ENCODE assay signal across 11 cellular contexts in the genomic region with DNA sequence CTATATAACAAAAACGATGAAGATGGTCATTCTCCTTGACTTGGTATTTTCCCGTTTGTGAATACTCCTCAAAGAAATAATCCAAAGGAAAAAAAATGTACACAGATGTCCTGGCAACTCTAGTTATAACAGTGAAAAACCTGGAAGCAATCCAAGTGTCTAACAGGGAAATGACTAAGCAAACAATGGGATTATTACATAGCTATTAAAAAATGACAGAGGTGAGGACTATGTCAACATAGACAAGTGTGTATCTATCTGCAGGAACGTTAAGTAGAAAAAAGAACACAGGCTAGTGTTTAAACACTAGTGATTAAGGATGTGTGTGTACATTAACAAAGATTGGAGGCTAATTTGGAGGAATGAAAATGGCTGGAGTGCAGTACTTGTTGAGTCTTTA. TPM values are rescaled to one million over a fixed set of nuclear protein-coding genes. Genes with fewer than 3 reads are reported as not detected.
A peak's percentile ranks its signal among the peaks of the same experiment; 100 is the strongest.
DNase-seq lines count a peak whose midpoint lies in the region; ATAC-seq and TF ChIP-seq lines count a peak whose summit lies in the region.
"Had no signal": no experiment of that assay in that cellular context is flagged by ENCODE, and none has a peak within 500 bp of the region (broad histone marks: within the 10 kb centered on the region; RNA-seq: fewer than 3 reads in every experiment).

No MANE protein-coding gene starts in this region.

- TF ChIP-seq POLR2A in breast epithelium (IDR thresholded peaks at IDR 0.05): no peak
- TF ChIP-seq POLR2A in upper lobe of left lung (IDR thresholded peaks at IDR 0.05): no peak

- DNase-seq in MCF 10A (ENCODE audit: unreplicated experiment) (peak; percentile 88), breast epithelium (ENCODE audit: low spot score in 2 of 2) (no peak), NCI-H774 (lab: John Stamatoyannopoulos, UW) (peak; percentile 35), fibroblast of the aortic adventitia (ENCODE audit: low read depth) (peak; percentile 90), upper lobe of left lung (no peak), cerebellar cortex (ENCODE audit: low spot score) (no peak), dorsolateral prefrontal cortex (no peak)
- no peak for DNase-seq in activated CD8-positive, alpha-beta memory T cell treated with anti-CD3 and anti-CD28 coated beads, Interleukin-2, amount 50 U/mL, for 48 hours
- DNase-seq: activated B cell treated with CpG ODN at 0.5 μM for 24 hours; effector memory CD4-positive, alpha-beta T cell had no signal

- POLR2A ChIA-PET in MCF 10A (lab: Yijun Ruan, JAX): interaction anchor here (0.6 to 1.3 kb wide), 9 partner anchors 13 to 396 kb away, joined by 3 to 5 read pairs (median 4); no protein-coding TSS in a partner anchor

- no peak for TF ChIP-seq CTCF in MCF 10A (IDR thresholded peaks at IDR 0.05; ENCODE audit: unreplicated experiment)
- no peak for TF ChIP-seq CTCF in breast epithelium (IDR thresholded peaks at IDR 0.05)
- TF ChIP-seq CTCF in fibroblast of the aortic adventitia (IDR thresholded peaks at IDR 0.05; ENCODE audit: insufficient read depth, low read length): no peak
- no peak for TF ChIP-seq CTCF in upper lobe of left lung (IDR thresholded peaks at IDR 0.05)
- no peak for TF ChIP-seq CTCF in dorsolateral prefrontal cortex (IDR thresholded peaks at IDR 0.05 in 54 of 56, conservative IDR thresholded peaks at IDR 0.05 in 2 of 56; ENCODE audit: low read depth in 1 of 56, partially characterized antibody in 56 of 56)

- ATAC-seq in upper lobe of left lung (ENCODE audit: low FRiP score in 2 of 2): peak; percentile 36 to 59

- H3K27ac Mint-ChIP-seq in MCF 10A (ENCODE audit: low read depth, unreplicated experiment): peak overlapping the region; percentile 44
- H3K27ac Mint-ChIP-seq: activated B cell treated with CpG ODN at 0.5 μM for 24 hours had no signal

- intact Hi-C loops in MCF 10A (cut with micrococcal nuclease): no loop called here
- intact Hi-C loops in breast epithelium (cut with DNase I; ENCODE audit: low total_unique reads): no loop called here
- intact Hi-C loops in dorsolateral prefrontal cortex (cut with DNase I): no loop called here

- 15 to 28% methylated on average over 3 of the region's 3 CpGs for WGBS in upper lobe of left lung, 2 donors

- no peaks in the 10 kb centered on the region for H3K27me3 Mint-ChIP-seq in MCF 10A (ENCODE audit: insufficient read depth, unreplicated experiment)
- H3K27me3 Mint-ChIP-seq: activated B cell treated with CpG ODN at 0.5 μM for 24 hours had no signal

- TF ChIP-seq EP300 in upper lobe of left lung (IDR thresholded peaks at IDR 0.05): peak in 2 of 4 donors; percentile 55 to 90

- CTCF ChIA-PET in MCF 10A (lab: Yijun Ruan, JAX): interaction anchor here (0.6 to 1.1 kb wide), 5 partner anchors 10 to 437 kb away, joined by 3 to 4 read pairs (median 3); no protein-coding TSS in a partner anchor

- H3K27ac ChIP-seq in breast epithelium: no peak overlapping the region
- peak overlapping the region in 1 of 4 donors; percentile 18 for H3K27ac ChIP-seq in upper lobe of left lung
- H3K27ac ChIP-seq in dorsolateral prefrontal cortex: no peak overlapping the region
- H3K27ac ChIP-seq: C4-2B had no signal

- H3K4me3 ChIP-seq in breast epithelium (no peak overlapping the region), fibroblast of the aortic adventitia (ENCODE audit: low read depth, low read length) (no peak overlapping the region), upper lobe of left lung (no peak overlapping the region), dorsolateral prefrontal cortex (no peak overlapping the region)

- H3K27me3 ChIP-seq in breast epithelium: no peaks in the 10 kb centered on the region
- no peaks in the 10 kb centered on the region for H3K27me3 ChIP-seq in upper lobe of left lung
- H3K27me3 ChIP-seq in dorsolateral prefrontal cortex: no peaks in the 10 kb centered on the region

- no TSS peak for BruUV-seq in MCF 10A (replicated peaks; lab: Mats Ljungman, UMichigan)

- no peak overlapping the region for H3K4me3 Mint-ChIP-seq in MCF 10A (ENCODE audit: unreplicated experiment)
- H3K4me3 Mint-ChIP-seq: activated B cell treated with CpG ODN at 0.5 μM for 24 hours had no signal

- H3K9me3 ChIP-seq in breast epithelium (no peaks in the 10 kb centered on the region), upper lobe of left lung (no peaks in the 10 kb centered on the region)

- no peaks in the 10 kb centered on the region for H3K36me3 Mint-ChIP-seq in MCF 10A (ENCODE audit: insufficient read depth, unreplicated experiment)

- no peaks in the 10 kb centered on the region for H3K9me3 Mint-ChIP-seq in MCF 10A (ENCODE audit: unreplicated experiment)
- H3K9me3 Mint-ChIP-seq: activated B cell treated with CpG ODN at 0.5 μM for 24 hours had no signal

- H3K4me1 ChIP-seq in breast epithelium (no peaks in the 10 kb centered on the region), upper lobe of left lung (peaks cover 12 to 17% (median 16%) of the 10 kb centered on the region in 4 donors)

- H3K4me1 Mint-ChIP-seq in MCF 10A (ENCODE audit: insufficient read depth, unreplicated experiment): peaks cover 26% of the 10 kb centered on the region
- H3K4me1 Mint-ChIP-seq: activated B cell treated with CpG ODN at 0.5 μM for 24 hours had no signal

- H3K36me3 ChIP-seq in breast epithelium (no peaks in the 10 kb centered on the region), upper lobe of left lung (no peaks in the 10 kb centered on the region)

RNA-seq across cellular contexts. Expression of a gene that starts 5.9 kb away (rescaled TPM):
- total RNA-seq in MCF 10A (2022): 8.0 and 8.2 TPM in 2 replicates
- 100 to 1,000 TPM in 1 of 3 donors, 10 to 100 TPM in 2; 26.7 to 236 (median 41.4) TPM for total RNA-seq in breast epithelium
- 3.6 and 9.2 TPM in 2 replicates for total RNA-seq in fibroblast of the aortic adventitia (ENCODE audit: low replicate concordance)
- total RNA-seq in upper lobe of left lung: 10 to 100 TPM in 5 of 6 donors, 1 to 10 TPM in 1; 8.5 to 36.5 (median 15.6) TPM
- total RNA-seq in dorsolateral prefrontal cortex: 100 to 1,000 TPM in 1 of 120 experiments, 10 to 100 TPM in 117, 1 to 10 TPM in 2; 8.2 to 102 (median 37.2) TPM

RNA-seq across cellular contexts. Expression of a gene that starts 33.6 kb away (rescaled TPM):
- total RNA-seq in MCF 10A (2022) (47.0 and 47.7 TPM in 2 replicates), breast epithelium (10 to 100 TPM; 44.8 to 81.1 (median 60.0) TPM), fibroblast of the aortic adventitia (ENCODE audit: low replicate concordance) (55.3 and 68.4 TPM in 2 replicates), upper lobe of left lung (10 to 100 TPM; 34.0 to 64.0 (median 45.2) TPM), dorsolateral prefrontal cortex (10 to 100 TPM; 32.0 to 55.7 (median 42.2) TPM)

Comparison
In these comparisons a context has a peak if more than half of its experiments do, and no peak if none do; other contexts are left out.
1. DNase-seq: peak in MCF 10A (single experiment), NCI-H774 (single experiment) and fibroblast of the aortic adventitia (single experiment); none in breast epithelium (0 of 2), upper lobe of left lung (0 of 2), cerebellar cortex (single experiment), dorsolateral prefrontal cortex (0 of 10) and activated CD8-positive, alpha-beta memory T cell treated with anti-CD3 and anti-CD28 coated beads, Interleukin-2, amount 50 U/mL, for 48 hours (single experiment).